Comparison of ENCODE assay signal across 8 cellular contexts in the genomic region with DNA sequence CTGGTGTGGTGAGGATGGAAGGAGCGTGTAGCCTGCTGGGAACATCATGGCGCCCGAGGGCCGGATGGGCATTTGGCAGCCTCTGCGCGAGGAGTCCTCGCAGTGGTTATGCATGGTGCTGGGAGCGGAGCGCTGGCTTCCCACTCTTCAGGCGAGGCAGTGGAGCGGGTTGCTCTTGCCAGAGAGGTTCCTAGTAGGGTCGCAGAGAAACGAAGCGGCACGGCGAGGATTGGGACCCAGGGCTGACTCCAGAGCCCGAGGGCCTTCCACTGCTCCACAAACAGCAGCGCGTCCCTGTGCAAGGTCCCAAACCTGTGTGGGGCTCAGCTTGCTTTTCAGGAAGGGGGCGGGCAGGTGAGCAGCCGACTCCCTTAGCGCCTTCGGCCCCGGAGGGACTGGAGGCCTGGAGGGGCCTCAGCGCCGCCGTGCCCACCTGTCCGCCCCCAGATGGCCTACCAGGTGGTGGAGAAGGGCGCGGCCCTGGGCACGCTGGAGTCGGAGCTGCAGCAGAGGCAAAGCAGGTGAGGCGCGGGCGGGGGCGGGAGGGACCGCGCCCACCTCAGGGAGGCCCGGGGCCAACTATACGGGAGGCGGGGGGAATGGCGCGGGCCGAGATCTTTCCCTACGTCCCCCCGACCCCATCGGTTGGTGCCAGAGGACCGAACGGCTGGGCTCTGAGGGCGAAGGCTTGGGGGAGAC. TPM values are rescaled to one million over a fixed set of nuclear protein-coding genes. Genes with fewer than 3 reads are reported as not detected.
DNase-seq lines count a peak whose midpoint lies in the region; ATAC-seq, FAIRE-seq and TF ChIP-seq lines count a peak whose summit lies in the region.

No MANE protein-coding gene starts in this region.

- H3K4me1 Mint-ChIP-seq in activated naive CD4-positive, alpha-beta T cell treated with anti-CD3 and anti-CD28 coated beads, Interleukin-2, amount 50 U/mL, for 24 hours, result peaks cover 26% of the 10 kb centered on the region

- H4K8ac ChIP-seq in mesenchymal stem cell (ENCODE audit: low read length), result peak overlapping the region; percentile 85

- peak overlapping the region in 1 of 2 experiments; percentile 26 for H3K23ac ChIP-seq in mesenchymal stem cell (ENCODE audit: low read length in 2 of 2)

- H3K9me3 Mint-ChIP-seq in activated naive CD4-positive, alpha-beta T cell treated with anti-CD3 and anti-CD28 coated beads, Interleukin-2, amount 50 U/mL, for 24 hours, result no peaks in the 10 kb centered on the region

- peak overlapping the region; percentile 50 for H3K4me3 ChIP-seq in bronchial epithelial cell (ENCODE audit: low read depth, low read length)
- peak overlapping the region; percentile 58 to 83 for H3K4me3 ChIP-seq in mesenchymal stem cell (ENCODE audit: insufficient read depth in 1 of 2, low read depth in 1 of 2, low read length in 2 of 2)
- peak overlapping the region; percentile 58 for H3K4me3 ChIP-seq in upper lobe of right lung

- H3K4me3 Mint-ChIP-seq in activated naive CD4-positive, alpha-beta T cell treated with anti-CD3 and anti-CD28 coated beads, Interleukin-2, amount 50 U/mL, for 24 hours, result peak overlapping the region; percentile 59

- 42% methylated on average over 50 of the region's 50 CpGs for WGBS in mesenchymal stem cell

- intact Hi-C loops in upper lobe of right lung (cut with DNase I), result no loop called here

- H3K14ac ChIP-seq in mesenchymal stem cell (ENCODE audit: low read length in 2 of 2), result peak overlapping the region in 1 of 2 experiments; percentile 73

- H2BK120ac ChIP-seq in mesenchymal stem cell (ENCODE audit: low read depth, low read length), result no peak overlapping the region

- no peak for TF ChIP-seq CTCF in bronchial epithelial cell (IDR thresholded peaks at IDR 0.05; ENCODE audit: insufficient read depth, low read length, severe bottlenecking)
- TF ChIP-seq CTCF in upper lobe of right lung (IDR thresholded peaks at IDR 0.05), result no peak

- peaks cover 14% of the 10 kb centered on the region for H3K36me3 Mint-ChIP-seq in activated naive CD4-positive, alpha-beta T cell treated with anti-CD3 and anti-CD28 coated beads, Interleukin-2, amount 50 U/mL, for 24 hours

- peak overlapping the region in 1 of 2 experiments; percentile 10 for H2BK12ac ChIP-seq in mesenchymal stem cell (ENCODE audit: low read length in 2 of 2)

- no peak overlapping the region for H2AK5ac ChIP-seq in mesenchymal stem cell (ENCODE audit: low read length, severe bottlenecking)

- H3K27ac Mint-ChIP-seq in activated naive CD4-positive, alpha-beta T cell treated with anti-CD3 and anti-CD28 coated beads, Interleukin-2, amount 50 U/mL, for 24 hours, result peak overlapping the region; percentile 25

- H4K91ac ChIP-seq in mesenchymal stem cell (ENCODE audit: low read length), result peak overlapping the region; percentile 46

- H3K9me3 ChIP-seq in mesenchymal stem cell (ENCODE audit: control insufficient read depth, low read length) (no peaks in the 10 kb centered on the region), upper lobe of right lung (no peaks in the 10 kb centered on the region)

- peak overlapping the region; percentile 90 for H2AFZ ChIP-seq in mesenchymal stem cell (ENCODE audit: low read depth, low read length)

- no peaks in the 10 kb centered on the region for H3K27me3 Mint-ChIP-seq in activated naive CD4-positive, alpha-beta T cell treated with anti-CD3 and anti-CD28 coated beads, Interleukin-2, amount 50 U/mL, for 24 hours

- H2BK15ac ChIP-seq in mesenchymal stem cell (ENCODE audit: low read depth, poor library complexity, severe bottlenecking), result peak overlapping the region; percentile 85

- H3K18ac ChIP-seq in mesenchymal stem cell (ENCODE audit: low read depth in 1 of 2, low read length in 2 of 2), result peak overlapping the region; percentile 28 to 75

- H2BK5ac ChIP-seq in mesenchymal stem cell (ENCODE audit: low read depth, low read length, poor library complexity, severe bottlenecking), result no peak overlapping the region

- no peaks in the 10 kb centered on the region for H3K79me1 ChIP-seq in mesenchymal stem cell (replicated peaks; ENCODE audit: low read length, poor library complexity, severe bottlenecking)

- H3K4ac ChIP-seq in mesenchymal stem cell (ENCODE audit: low read depth in 1 of 2, low read length in 2 of 2), result peak overlapping the region in 1 of 2 experiments; percentile 17

- peak overlapping the region; percentile 82 for H3K9ac ChIP-seq in mesenchymal stem cell (ENCODE audit: low read length)

- no peaks in the 10 kb centered on the region for H3K27me3 ChIP-seq in bronchial epithelial cell (ENCODE audit: control insufficient read depth, insufficient read depth, low read length)
- H3K27me3 ChIP-seq in mesenchymal stem cell (ENCODE audit: control insufficient read depth in 1 of 2, insufficient read depth in 1 of 2, low read length in 2 of 2), result no peaks in the 10 kb centered on the region
- no peaks in the 10 kb centered on the region for H3K27me3 ChIP-seq in upper lobe of right lung

- H3K36me3 ChIP-seq in bronchial epithelial cell (ENCODE audit: control insufficient read depth, insufficient read depth, low read length) (peaks cover 4% of the 10 kb centered on the region), mesenchymal stem cell (ENCODE audit: control insufficient read depth in 1 of 2, insufficient read depth in 2 of 2, low read depth in 1 of 2, low read length in 2 of 2) (peaks cover 13 to 16% of the 10 kb centered on the region in 2 experiments), upper lobe of right lung (peaks cover 48% of the 10 kb centered on the region)

- H3K4me2 ChIP-seq in mesenchymal stem cell (ENCODE audit: low read length, poor library complexity, severe bottlenecking), result peak overlapping the region; percentile 99

- ATAC-seq in upper lobe of right lung, result peak; percentile 10

- FAIRE-seq in bronchial epithelial cell (lab: Jason Lieb, UNC), result no peak
- FAIRE-seq in HTR-8/SVneo (lab: Jason Lieb, UNC), result no peak

- DNase-seq in activated naive CD4-positive, alpha-beta T cell treated with Interleukin-2 at 50 U/mL for 16 hours, result no peak
- DNase-seq in bronchial epithelial cell (ENCODE audit: low read depth) (no peak), mesenchymal stem cell (no peak), upper lobe of right lung (peak; percentile 72), NCI-H2196 (lab: John Stamatoyannopoulos, UW; ENCODE audit: unreplicated experiment) (no peak), HTR-8/SVneo (ENCODE audit: insufficient read length, low spot score) (no peak), epidermal melanocyte (ENCODE audit: insufficient read length, low spot score) (no peak)

- no peak overlapping the region for H3K27ac ChIP-seq in mesenchymal stem cell (ENCODE audit: low read length, poor library complexity, severe bottlenecking)
- peak overlapping the region; percentile 65 for H3K27ac ChIP-seq in upper lobe of right lung

- peaks cover 31% of the 10 kb centered on the region for H3K4me1 ChIP-seq in mesenchymal stem cell (ENCODE audit: control insufficient read depth, insufficient read depth, low read depth, low read length)
- H3K4me1 ChIP-seq in upper lobe of right lung, result peaks cover 15% of the 10 kb centered on the region

RNA-seq across cellular contexts. Expression of a gene that starts 7.2 kb away (rescaled TPM):
- 5.3 and 8.1 TPM in 2 replicates for total RNA-seq in bronchial epithelial cell
- polyA plus RNA-seq in mesenchymal stem cell (2013, experiment 1 of 2), result 12.0 TPM
- polyA plus RNA-seq in mesenchymal stem cell (2013, experiment 2 of 2), result 10.4 TPM
- total RNA-seq in upper lobe of right lung, result 77.5 TPM

RNA-seq across cellular contexts. Expression of a gene that starts 27.5 kb away (rescaled TPM):
- total RNA-seq in bronchial epithelial cell, result 118 and 179 TPM in 2 replicates
- 16.5 TPM for polyA plus RNA-seq in mesenchymal stem cell (2013, experiment 1 of 2)
- 13.7 TPM for polyA plus RNA-seq in mesenchymal stem cell (2013, experiment 2 of 2)
- 116 TPM for total RNA-seq in upper lobe of right lung
